35 cellular contexts compared by ENCODE assay signal in the genomic region with DNA sequence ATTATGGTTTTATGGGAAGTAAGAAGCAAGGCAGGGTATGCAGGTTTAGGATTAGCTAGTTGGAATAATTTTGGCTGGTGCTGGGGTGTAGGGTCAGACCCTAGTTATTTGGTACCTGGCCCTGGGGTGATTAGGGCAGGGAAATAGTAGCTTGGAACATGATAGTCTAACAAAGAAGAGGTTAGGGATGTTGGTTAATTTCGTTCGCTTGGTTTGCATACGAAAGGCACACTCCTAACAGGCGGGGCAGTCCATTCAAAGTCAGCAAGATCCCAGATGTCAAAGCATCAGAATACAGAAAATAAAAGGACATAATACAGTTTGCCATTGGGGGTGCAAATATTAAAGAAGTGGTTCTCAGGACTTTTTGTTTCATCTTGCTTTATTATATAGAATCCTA. TPM values are rescaled to one million over a fixed set of nuclear protein-coding genes. Genes with fewer than 3 reads are reported as not detected.
"Had no signal": no experiment of that assay in that cellular context is flagged by ENCODE, and none has a peak within 500 bp of the region (broad histone marks: within the 10 kb centered on the region; RNA-seq: fewer than 3 reads in every experiment).

No MANE protein-coding gene starts in this region.

- H3K27ac ChIP-seq: colonic mucosa, epithelial cell of prostate, esophagus squamous epithelium, gastrocnemius medialis, heart right ventricle, left lung, lower lobe of right lung had no signal

- H3K4me1 Mint-ChIP-seq: immature natural killer cell; mesothelial cell of epicardium; naive B cell; naive thymus-derived CD8-positive, alpha-beta T cell had no signal

- DNase-seq: colonic mucosa; cortex of kidney; effector CD8-positive, alpha-beta T cell; effector memory CD8-positive, alpha-beta T cell; endodermal cell; erythroblast; esophagus squamous epithelium; foreskin fibroblast; foreskin melanocyte; gastrocnemius medialis; glutamatergic neuron; head of caudate nucleus; heart right ventricle; hippocampal formation; immature natural killer cell; islet precursor cell; kidney; kidney glomerular epithelial cell; left cardiac atrium; left lung; left ventricle myocardium superior; lower lobe of right lung; mesenchymal stem cell; mucosa of descending colon; naive B cell; naive thymus-derived CD8-positive, alpha-beta T cell had no signal

- H3K4me3 Mint-ChIP-seq: dendritic cell treated with granulocyte-macrophage colony-stimulating factor and Interleukin-4, amounts not matched to agents 40 ng/mL and 50 ng/mL, for 4 days; effector memory CD8-positive, alpha-beta T cell; endodermal cell; immature natural killer cell; mesothelial cell of epicardium; naive thymus-derived CD8-positive, alpha-beta T cell had no signal

- H3K27ac Mint-ChIP-seq: dendritic cell treated with granulocyte-macrophage colony-stimulating factor and Interleukin-4, amounts not matched to agents 40 ng/mL and 50 ng/mL, for 4 days; effector memory CD8-positive, alpha-beta T cell; endodermal cell; immature natural killer cell; mesothelial cell of epicardium; naive B cell; naive thymus-derived CD8-positive, alpha-beta T cell had no signal

- ATAC-seq: effector memory CD8-positive, alpha-beta T cell; esophagus mucosa; gastrocnemius medialis; heart right ventricle; left cardiac atrium; left lung; left ventricle myocardium superior; lower lobe of right lung; mucosa of descending colon; naive thymus-derived CD8-positive, alpha-beta T cell had no signal

- H3K4me1 ChIP-seq: colonic mucosa, esophagus squamous epithelium, gastrocnemius medialis, heart right ventricle, left lung, lower lobe of right lung had no signal

- H3K9me3 Mint-ChIP-seq: dendritic cell treated with granulocyte-macrophage colony-stimulating factor and Interleukin-4, amounts not matched to agents 40 ng/mL and 50 ng/mL, for 4 days; mesothelial cell of epicardium had no signal

- H3K36me3 ChIP-seq: colonic mucosa, esophagus squamous epithelium, gastrocnemius medialis, heart right ventricle, left lung, lower lobe of right lung had no signal

- H3K27me3 ChIP-seq: colonic mucosa, esophagus squamous epithelium, gastrocnemius medialis, left lung had no signal

- H3K36me3 Mint-ChIP-seq: immature natural killer cell; mesothelial cell of epicardium; naive B cell; naive thymus-derived CD8-positive, alpha-beta T cell had no signal

- H3K9me3 ChIP-seq: colonic mucosa, esophagus squamous epithelium, gastrocnemius medialis, heart right ventricle, left lung, lower lobe of right lung, mucosa of descending colon had no signal

- H3K27me3 Mint-ChIP-seq: effector memory CD8-positive, alpha-beta T cell had no signal

- H3K4me3 ChIP-seq: colonic mucosa, esophagus squamous epithelium, gastrocnemius medialis, heart right ventricle, left lung, lower lobe of right lung, mucosa of descending colon had no signal

RNA-seq across cellular contexts. Expression of a gene that starts 55.7 kb away (rescaled TPM):
- total RNA-seq: dermis microvascular lymphatic vessel endothelial cell; gastrocnemius medialis; glomerular endothelial cell; heart right ventricle; kidney; left cardiac atrium; left ventricle myocardium superior; lung microvascular endothelial cell; mesenteric fat pad; mesothelial cell of epicardium; myocyte; naive thymus-derived CD8-positive, alpha-beta T cell had no signal
- polyA plus RNA-seq: heart right ventricle; immature natural killer cell; naive thymus-derived CD8-positive, alpha-beta T cell had no signal
